Comparison of ENCODE assay signal across 8 cellular contexts in the genomic region with DNA sequence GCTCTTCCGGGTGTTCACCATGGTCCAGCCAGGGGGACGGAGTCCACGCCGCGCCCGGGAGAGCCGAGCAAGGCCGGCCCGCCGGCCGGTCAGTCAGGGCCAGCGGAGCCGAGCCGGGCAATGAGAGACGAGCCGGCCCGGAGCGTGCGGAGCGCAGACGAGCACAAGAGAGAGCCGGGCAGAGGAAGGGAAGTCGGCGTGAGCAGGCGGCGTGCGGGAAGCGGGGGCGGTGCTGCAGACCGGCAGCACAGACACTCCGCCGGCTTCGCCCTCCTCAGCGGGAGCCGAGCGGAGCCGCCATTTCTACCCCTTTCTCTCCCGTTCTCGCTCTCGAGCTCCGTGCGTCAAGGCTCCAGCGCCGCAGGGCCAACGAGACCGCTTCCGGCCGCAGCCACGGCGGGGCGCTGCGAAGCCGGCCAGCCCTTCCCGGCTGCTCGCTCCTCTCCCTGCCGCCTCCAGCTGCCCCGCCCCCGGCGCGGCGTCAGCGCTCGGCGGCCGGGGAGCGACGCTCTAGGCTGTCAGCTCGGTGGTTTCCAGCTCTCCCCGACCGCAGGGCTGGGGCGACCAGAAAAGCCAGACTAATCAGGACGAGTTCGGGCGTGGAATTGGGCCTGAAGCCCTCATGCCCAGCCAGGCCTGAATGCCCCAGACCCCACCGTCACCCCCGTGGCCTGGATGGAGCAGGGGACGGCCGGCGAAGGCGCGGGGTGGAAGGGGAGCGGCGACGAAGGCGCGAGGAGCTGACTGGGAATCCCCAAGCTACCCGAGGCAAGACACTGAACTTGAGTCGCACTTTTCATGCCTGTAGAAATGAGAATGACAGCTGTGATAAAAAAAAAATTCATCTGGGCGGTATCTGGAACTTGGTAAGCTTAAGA. TPM values are rescaled to one million over a fixed set of nuclear protein-coding genes. Genes with fewer than 3 reads are reported as not detected.
DNase-seq lines count a peak whose midpoint lies in the region; ATAC-seq and TF ChIP-seq lines count a peak whose summit lies in the region.

A gene (minus strand): TSS at position 374 of the 878 bp plus-strand sequence. CDS start 353 bp downstream, at position 21.

- H3K36me3 ChIP-seq in mucosa of rectum (ENCODE audit: control insufficient read depth in 2 of 2, insufficient read depth in 2 of 2, low read length in 2 of 2) = no peaks in the 10 kb centered on the region

- peak within 1 kb of the TSS; percentile 97 for H3K4me3 ChIP-seq in epithelial cell of proximal tubule (ENCODE audit: low read depth, low read length)
- H3K4me3 ChIP-seq in mucosa of rectum (ENCODE audit: low read length in 2 of 2) = peak within 1 kb of the TSS; percentile 90 to 94

- peak; percentile 74 for ATAC-seq in GM21529 (IDR thresholded peaks at IDR 0.05; ENCODE audit: unreplicated experiment)

- no peaks in the 10 kb centered on the region for H3K27me3 Mint-ChIP-seq in IgD-negative memory B cell

- no peaks in the 10 kb centered on the region for H3K27me3 ChIP-seq in mucosa of rectum (ENCODE audit: control insufficient read depth in 2 of 2, insufficient read depth in 2 of 2, low read length in 2 of 2)

- peak within 1 kb of the TSS; percentile 97 to 99 (median 98) for H3K4me3 Mint-ChIP-seq in IgD-negative memory B cell

- no peaks in the 10 kb centered on the region for H3K9me3 Mint-ChIP-seq in IgD-negative memory B cell

- peaks cover 38 to 45% (median 39%) of the 10 kb centered on the region in 3 donors for H3K4me1 Mint-ChIP-seq in IgD-negative memory B cell

- peak within 1 kb of the TSS; percentile 97 to 99 for H3K9ac ChIP-seq in mucosa of rectum (ENCODE audit: low read depth in 1 of 2, low read length in 2 of 2)

- peak within 1 kb of the TSS; percentile 97 to 100 (median 97) for H3K27ac Mint-ChIP-seq in IgD-negative memory B cell

- H3K36me3 Mint-ChIP-seq in IgD-negative memory B cell = peaks cover 5% of the 10 kb centered on the region

- no peaks in the 10 kb centered on the region for H3K9me3 ChIP-seq in mucosa of rectum (ENCODE audit: control insufficient read depth in 2 of 2, low read length in 2 of 2)

- TF ChIP-seq CTCF in epithelial cell of proximal tubule (conservative IDR thresholded peaks at IDR 0.05; ENCODE audit: low read depth, low read length) = peak; percentile 71

- DNase-seq in DMS153 (lab: John Stamatoyannopoulos, UW) (peak; percentile 91), OCI-M1 (lab: John Stamatoyannopoulos, UW) (peak; percentile 98), activated T-cell treated with anti-CD3 and anti-CD28 coated beads for 4 hours (peak; percentile 86), epithelial cell of proximal tubule (ENCODE audit: low read depth) (no peak)
- peak; percentile 93 for DNase-seq in stimulated activated CD8-positive, alpha-beta memory T cell treated with anti-CD3 and anti-CD28 coated beads, Interleukin-4, amount 100 ng/mL, for 48 hours

- H3K27ac ChIP-seq in mucosa of rectum (ENCODE audit: low read depth in 2 of 2, low read length in 2 of 2) = peak within 1 kb of the TSS; percentile 98 to 100

- peaks cover 10 to 13% of the 10 kb centered on the region in 2 donors for H3K4me1 ChIP-seq in mucosa of rectum (ENCODE audit: control insufficient read depth in 2 of 2, insufficient read depth in 2 of 2, low read length in 2 of 2)

RNA-seq across cellular contexts. Expression of the gene that starts here (rescaled TPM):
- polyA plus RNA-seq in IgD-negative memory B cell = 12.4 TPM
- 4.5 and 5.2 TPM in 2 replicates for total RNA-seq in epithelial cell of proximal tubule
